In genomic region chr1:9822490-9822889, GRCh38 we compare ENCODE assay signal across 8 cellular contexts. TPM values are rescaled to one million over a fixed set of nuclear protein-coding genes. Genes with fewer than 3 reads are reported as not detected.
DNase-seq lines count a peak whose midpoint lies in the region; ATAC-seq lines count a peak whose summit lies in the region.

No MANE protein-coding gene starts in this region.

- H3K9me3 Mint-ChIP-seq in activated CD4-positive, alpha-beta T cell treated with anti-CD3 and anti-CD28 coated beads, Interleukin-2, amount 10 ng/mL, durations not matched to agents 7 days and 5 days, result no peaks in the 10 kb centered on the region
- no peaks in the 10 kb centered on the region for H3K9me3 Mint-ChIP-seq in activated naive CD8-positive, alpha-beta T cell treated with anti-CD3 and anti-CD28 coated beads, Interleukin-2, amount 50 U/mL, for 24 hours

- no peaks in the 10 kb centered on the region for H3K36me3 ChIP-seq in thymus (ENCODE audit: control insufficient read depth, insufficient read depth)

- WGBS in thymus, result 12% methylated on average over 8 of the region's 8 CpGs

- H3K4me3 ChIP-seq in thymus (ENCODE audit: low read length), result peak overlapping the region; percentile 99

- peaks cover 49% of the 10 kb centered on the region for H3K4me1 Mint-ChIP-seq in activated CD4-positive, alpha-beta T cell treated with anti-CD3 and anti-CD28 coated beads, Interleukin-2, amount 10 ng/mL, durations not matched to agents 7 days and 5 days
- H3K4me1 Mint-ChIP-seq in activated naive CD8-positive, alpha-beta T cell treated with anti-CD3 and anti-CD28 coated beads, Interleukin-2, amount 50 U/mL, for 24 hours, result peaks cover 40% of the 10 kb centered on the region

- CTCF ChIA-PET in activated CD4-positive, alpha-beta T cell treated with anti-CD3 and anti-CD28 coated beads, Interleukin-2, amount 10 ng/mL, durations not matched to agents 7 days and 5 days (lab: Charles Lee), result interaction anchor here (1.0 to 1.4 kb wide), 2 partner anchors 37 to 56 kb away, joined by 3 read pairs; no protein-coding TSS in a partner anchor

- peak overlapping the region; percentile 98 for H3K4me3 Mint-ChIP-seq in activated CD4-positive, alpha-beta T cell treated with anti-CD3 and anti-CD28 coated beads, Interleukin-2, amount 10 ng/mL, durations not matched to agents 7 days and 5 days
- peak overlapping the region; percentile 90 for H3K4me3 Mint-ChIP-seq in activated naive CD8-positive, alpha-beta T cell treated with anti-CD3 and anti-CD28 coated beads, Interleukin-2, amount 50 U/mL, for 24 hours

- H3K27me3 ChIP-seq in layer of hippocampus (ENCODE audit: control insufficient read depth, insufficient read depth, low read length), result no peaks in the 10 kb centered on the region
- no peaks in the 10 kb centered on the region for H3K27me3 ChIP-seq in thymus (ENCODE audit: control insufficient read depth, insufficient read depth)

- peak overlapping the region; percentile 91 for H3K27ac Mint-ChIP-seq in activated CD4-positive, alpha-beta T cell treated with anti-CD3 and anti-CD28 coated beads, Interleukin-2, amount 10 ng/mL, durations not matched to agents 7 days and 5 days
- peak overlapping the region; percentile 83 for H3K27ac Mint-ChIP-seq in activated naive CD8-positive, alpha-beta T cell treated with anti-CD3 and anti-CD28 coated beads, Interleukin-2, amount 50 U/mL, for 24 hours

- H3K9me3 ChIP-seq in thymus (ENCODE audit: control insufficient read depth), result no peaks in the 10 kb centered on the region

- H3K36me3 Mint-ChIP-seq in activated CD4-positive, alpha-beta T cell treated with anti-CD3 and anti-CD28 coated beads, Interleukin-2, amount 10 ng/mL, durations not matched to agents 7 days and 5 days (ENCODE audit: low read depth), result peaks cover 22% of the 10 kb centered on the region
- H3K36me3 Mint-ChIP-seq in activated naive CD8-positive, alpha-beta T cell treated with anti-CD3 and anti-CD28 coated beads, Interleukin-2, amount 50 U/mL, for 24 hours (ENCODE audit: low read depth), result no peaks in the 10 kb centered on the region

- peaks cover 3% of the 10 kb centered on the region for H3K4me1 ChIP-seq in thymus (ENCODE audit: control insufficient read depth, insufficient read depth, low read length)

- H3K27me3 Mint-ChIP-seq in activated CD4-positive, alpha-beta T cell treated with anti-CD3 and anti-CD28 coated beads, Interleukin-2, amount 10 ng/mL, durations not matched to agents 7 days and 5 days, result peaks cover 3% of the 10 kb centered on the region
- H3K27me3 Mint-ChIP-seq in activated naive CD8-positive, alpha-beta T cell treated with anti-CD3 and anti-CD28 coated beads, Interleukin-2, amount 50 U/mL, for 24 hours, result peaks cover 14% of the 10 kb centered on the region

- peak overlapping the region; percentile 85 for H3K27ac ChIP-seq in layer of hippocampus (ENCODE audit: low read depth, low read length)
- no peak overlapping the region for H3K27ac ChIP-seq in thymus (ENCODE audit: low read depth)

- ATAC-seq in activated naive CD8-positive, alpha-beta T cell treated with anti-CD3 and anti-CD28 coated beads, Interleukin-2, amount 50 U/mL, for 24 hours, result no peak
- no peak for ATAC-seq in GM21529 (IDR thresholded peaks at IDR 0.05; ENCODE audit: unreplicated experiment)

- no peak for DNase-seq in activated CD4-positive, alpha-beta T cell treated with anti-CD3 and anti-CD28 coated beads, Interleukin-2, amount 10 ng/mL, durations not matched to agents 7 days and 5 days
- DNase-seq in activated CD4-positive, alpha-beta T cell treated with anti-CD3 and anti-CD28 coated beads for 48 hours, result no peak
- no peak for DNase-seq in activated naive CD8-positive, alpha-beta T cell treated with anti-CD3 and anti-CD28 coated beads, Interleukin-2, amount 50 U/mL, for 24 hours
- DNase-seq in AG08396 (ENCODE audit: low spot score) (no peak), hepatic stellate cell (ENCODE audit: low spot score) (no peak)

- POLR2A ChIA-PET in activated CD4-positive, alpha-beta T cell treated with anti-CD3 and anti-CD28 coated beads, Interleukin-2, amount 10 ng/mL, durations not matched to agents 7 days and 5 days (lab: Charles Lee), result interaction anchor here (0.7 kb wide), 1 partner anchor 36 kb away, joined by 3 read pairs; no protein-coding TSS in a partner anchor

RNA-seq across cellular contexts. Expression of gene CLSTN1, which starts 1.3 kb away (rescaled TPM):
- total RNA-seq in activated CD4-positive, alpha-beta T cell treated with anti-CD3 and anti-CD28 coated beads, Interleukin-2, amount 10 ng/mL, durations not matched to agents 7 days and 5 days, result 100 to 1,000 TPM; 121 to 134 TPM
- polyA plus RNA-seq in thymus, result 63.1 TPM
